Comparison of ENCODE assay signal across 22 cellular contexts in genomic region chr22:19097518-19097917, GRCh38. TPM values are rescaled to one million over a fixed set of nuclear protein-coding genes. Genes with fewer than 3 reads are reported as not detected.
DNase-seq lines count a peak whose midpoint lies in the region; ATAC-seq and TF ChIP-seq lines count a peak whose summit lies in the region.
"Had no signal": no experiment of that assay in that cellular context is flagged by ENCODE, and none has a peak within 500 bp of the region (broad histone marks: within the 10 kb centered on the region; RNA-seq: fewer than 3 reads in every experiment).

No MANE protein-coding gene starts in this region.

- H3K4me1 Mint-ChIP-seq in chondrocyte (ENCODE audit: low read depth) = peaks cover 11% of the 10 kb centered on the region

- peak overlapping the region; percentile 23 for H3K27ac ChIP-seq in psoas muscle

- peaks cover 2% of the 10 kb centered on the region for H3K36me3 Mint-ChIP-seq in chondrocyte (ENCODE audit: low read depth)

- no peaks in the 10 kb centered on the region for H3K36me3 ChIP-seq in psoas muscle (ENCODE audit: insufficient read depth in 1 of 2, low read depth in 1 of 2)

- H3K9me3 Mint-ChIP-seq in chondrocyte (ENCODE audit: low read depth) = no peaks in the 10 kb centered on the region
- H3K9me3 Mint-ChIP-seq: activated B cell treated with CpG ODN at 0.5 μM for 24 hours, memory B cell had no signal

- no peak for TF ChIP-seq CTCF in chondrocyte (IDR thresholded peaks at IDR 0.05)
- TF ChIP-seq CTCF in psoas muscle (IDR thresholded peaks at IDR 0.05) = no peak

- DNase-seq in DMS 273 treated with DMSO at 0.1 percent for 48 hours (lab: John Stamatoyannopoulos, UW) = peak; percentile 76
- peak; percentile 31 for DNase-seq in NCI-H446 treated with DMSO at 0.1 percent for 48 hours (lab: John Stamatoyannopoulos, UW)
- no peak for DNase-seq in chondrocyte (ENCODE audit: low spot score)
- DNase-seq in psoas muscle = no peak
- DNase-seq in cortex of kidney (lab: John Stamatoyannopoulos, UW) = no peak
- no peak for DNase-seq in NCI-H1694 (lab: John Stamatoyannopoulos, UW)
- DNase-seq: activated B cell treated with CpG ODN at 0.5 μM for 24 hours; activated gamma-delta T cell; aorta; BE2C; MM.1S; NCI-H2081; retina; SHP77 treated with DMSO at 0.1 percent for 48 hours; stimulated activated CD4-positive, alpha-beta T cell treated with anti-CD3 and anti-CD28 coated beads, Interleukin-2, amount 100 ng/mL, for 24 hours had no signal

- intact Hi-C loops in psoas muscle (cut with DNase I) = no loop called here

- no peak overlapping the region for H3K4me3 ChIP-seq in psoas muscle

- no peaks in the 10 kb centered on the region for H3K27me3 Mint-ChIP-seq in chondrocyte (ENCODE audit: low read depth)
- H3K27me3 Mint-ChIP-seq: activated B cell treated with CpG ODN at 0.5 μM for 24 hours, memory B cell had no signal

- H3K27me3 ChIP-seq in psoas muscle (ENCODE audit: insufficient read depth in 3 of 3, low read length in 2 of 3) = no peaks in the 10 kb centered on the region
- H3K27me3 ChIP-seq: BE2C had no signal

- WGBS in psoas muscle, 3 donors = 64 to 76% (median 72%) methylated on average over 3 of the region's 3 CpGs

- no peaks in the 10 kb centered on the region for H3K9me3 ChIP-seq in psoas muscle
- H3K9me3 ChIP-seq: BE2C had no signal

- H3K4me1 ChIP-seq in psoas muscle = peaks cover 16% of the 10 kb centered on the region
- H3K4me1 ChIP-seq: BE2C had no signal

- H3K27ac Mint-ChIP-seq in chondrocyte (ENCODE audit: unreplicated experiment) = peak overlapping the region; percentile 58
- H3K27ac Mint-ChIP-seq: activated B cell treated with CpG ODN at 0.5 μM for 24 hours had no signal

- no peak for ATAC-seq in psoas muscle
- ATAC-seq in GM19351 (IDR thresholded peaks at IDR 0.05; ENCODE audit: unreplicated experiment) = no peak

- H3K4me3 Mint-ChIP-seq in chondrocyte (ENCODE audit: unreplicated experiment) = no peak overlapping the region
- H3K4me3 Mint-ChIP-seq: activated B cell treated with CpG ODN at 0.5 μM for 24 hours, memory B cell had no signal

RNA-seq across cellular contexts. Expression of gene DGCR2, which starts 24.7 kb away (rescaled TPM):
- 44.4 to 55.6 TPM (median 45.8 TPM) in 3 replicates for total RNA-seq in chondrocyte
- total RNA-seq in psoas muscle = 10 to 100 TPM; 13.1 to 27.6 (median 25.9) TPM
- polyA plus RNA-seq in psoas muscle = 10 to 100 TPM; 13.2 to 24.5 (median 15.0) TPM

RNA-seq across cellular contexts. Expression of gene TSSK2, which starts 33.6 kb away (rescaled TPM):
- total RNA-seq in chondrocyte (not detected in 3 replicates), psoas muscle (under 1 TPM in 1 of 4 donors, not detected in 3; 0.32 TPM)
- under 1 TPM; 0.14 to 0.32 (median 0.23) TPM for polyA plus RNA-seq in psoas muscle
- total RNA-seq: activated CD8-positive, alpha-beta memory T cell treated with anti-CD3 and anti-CD28 coated beads for 36 hours; aorta; dermis microvascular lymphatic vessel endothelial cell; T-helper 2 cell treated with Interferon-gamma antibody and Interleukin-4, amounts not matched to agents 100 ng/mL and 5 ng/mL, for 36 hours had no signal
- polyA plus RNA-seq: neural cell had no signal

RNA-seq across cellular contexts. Expression of gene ESS2, which starts 46.9 kb away (rescaled TPM):
- total RNA-seq in chondrocyte (17.8 to 18.3 TPM (median 18.3 TPM) in 3 replicates), psoas muscle (10 to 100 TPM in 3 of 4 donors, 1 to 10 TPM in 1; 7.9 to 14.0 (median 10.9) TPM)
- 10 to 100 TPM in 2 of 3 donors, 1 to 10 TPM in 1; 9.3 to 13.6 (median 12.6) TPM for polyA plus RNA-seq in psoas muscle

RNA-seq across cellular contexts. Expression of gene GSC2, which starts 52.6 kb away (rescaled TPM):
- total RNA-seq in chondrocyte = not detected in 3 replicates
- not detected for total RNA-seq in psoas muscle
- polyA plus RNA-seq in psoas muscle = not detected
- total RNA-seq: activated B cell treated with CpG ODN at 0.5 μM for 24 hours; activated CD8-positive, alpha-beta memory T cell treated with anti-CD3 and anti-CD28 coated beads for 36 hours; aorta; dermis microvascular lymphatic vessel endothelial cell; T-helper 2 cell treated with Interferon-gamma antibody and Interleukin-4, amounts not matched to agents 100 ng/mL and 5 ng/mL, for 36 hours had no signal
- polyA plus RNA-seq: aorta, esophagus, neural cell had no signal

Comparison
In these comparisons a context has a peak if more than half of its experiments do, and no peak if none do; other contexts are left out.
1. DNase-seq: peak in DMS 273 treated with DMSO at 0.1 percent for 48 hours (single experiment) and NCI-H446 treated with DMSO at 0.1 percent for 48 hours (single experiment); none in chondrocyte (single experiment), psoas muscle (0 of 2), cortex of kidney (single experiment) and NCI-H1694 (single experiment).